Comparison of ENCODE assay signal across 2 cellular contexts in the genomic region with DNA sequence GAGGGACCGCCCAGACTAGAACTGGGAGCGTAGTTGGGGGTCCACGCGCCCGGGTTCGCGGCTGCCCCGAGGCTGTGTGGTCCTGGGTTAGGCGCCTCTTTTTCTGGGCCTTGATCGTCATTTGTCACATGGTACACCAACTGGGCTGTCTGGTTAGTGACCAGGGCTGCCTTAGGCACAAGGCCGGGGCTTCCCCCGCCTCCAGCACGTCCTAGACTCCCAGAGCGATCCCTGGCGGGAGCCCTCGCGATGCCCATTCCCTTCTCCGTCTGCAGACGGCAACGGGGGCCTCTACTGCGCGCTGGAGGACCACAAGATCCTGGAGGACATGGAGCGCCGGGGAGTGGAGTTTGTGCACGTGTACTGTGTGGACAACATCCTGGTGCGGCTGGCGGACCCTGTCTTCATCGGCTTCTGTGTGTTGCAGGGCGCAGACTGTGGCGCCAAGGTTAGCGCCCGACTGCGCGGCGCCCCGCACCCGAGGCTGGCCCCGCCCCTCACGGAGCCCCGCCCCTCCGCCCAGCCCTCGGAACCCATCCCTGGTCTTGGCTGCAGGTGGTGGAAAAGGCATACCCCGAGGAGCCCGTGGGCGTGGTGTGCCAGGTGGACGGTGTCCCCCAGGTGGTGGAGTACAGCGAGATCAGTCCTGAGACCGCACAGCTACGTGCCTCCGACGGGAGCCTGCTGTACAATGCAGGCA.
TF ChIP-seq lines count a peak whose summit lies in the region.

No MANE protein-coding gene starts in this region.

TF ChIP-seq in SK-N-SH, 30 proteins besides CTCF, POLR2A, EP300 and RAD21 (continued from another document):
- TF ChIP-seq, protein P1, sequence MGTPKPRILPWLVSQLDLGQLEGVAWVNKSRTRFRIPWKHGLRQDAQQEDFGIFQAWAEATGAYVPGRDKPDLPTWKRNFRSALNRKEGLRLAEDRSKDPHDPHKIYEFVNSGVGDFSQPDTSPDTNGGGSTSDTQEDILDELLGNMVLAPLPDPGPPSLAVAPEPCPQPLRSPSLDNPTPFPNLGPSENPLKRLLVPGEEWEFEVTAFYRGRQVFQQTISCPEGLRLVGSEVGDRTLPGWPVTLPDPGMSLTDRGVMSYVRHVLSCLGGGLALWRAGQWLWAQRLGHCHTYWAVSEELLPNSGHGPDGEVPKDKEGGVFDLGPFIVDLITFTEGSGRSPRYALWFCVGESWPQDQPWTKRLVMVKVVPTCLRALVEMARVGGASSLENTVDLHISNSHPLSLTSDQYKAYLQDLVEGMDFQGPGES (IDR thresholded peaks at IDR 0.05; ENCODE audit: low read depth, low read length) = no peak
- TF ChIP-seq JUND (IDR thresholded peaks at IDR 0.05) (no peak), FOSL2 (IDR thresholded peaks at IDR 0.05; ENCODE audit: borderline replicate concordance, low read depth) (no peak), NFIC (IDR thresholded peaks at IDR 0.05; ENCODE audit: borderline replicate concordance) (no peak), MEF2A (IDR thresholded peaks at IDR 0.05; ENCODE audit: borderline replicate concordance, low read depth) (no peak), RXRA (IDR thresholded peaks at IDR 0.05; ENCODE audit: borderline replicate concordance, low read depth) (no peak), RCOR1 (IDR thresholded peaks at IDR 0.05; ENCODE audit: low read length) (no peak), NRF1 (IDR thresholded peaks at IDR 0.05; ENCODE audit: low read depth, low read length) (no peak), TEAD4 (IDR thresholded peaks at IDR 0.05; ENCODE audit: borderline replicate concordance, insufficient read depth) (no peak), FOXM1 (IDR thresholded peaks at IDR 0.05; ENCODE audit: low read depth) (no peak), REST (IDR thresholded peaks at IDR 0.05; ENCODE audit: low read depth, low read length) (no peak), EZH2phosphoT487 (IDR thresholded peaks at IDR 0.05; ENCODE audit: borderline replicate concordance, low read depth) (no peak), GABPA (IDR thresholded peaks at IDR 0.05; ENCODE audit: low read depth) (no peak), YY1 (IDR thresholded peaks at IDR 0.05; ENCODE audit: low read depth) (no peak)
- TF ChIP-seq, protein P2, sequence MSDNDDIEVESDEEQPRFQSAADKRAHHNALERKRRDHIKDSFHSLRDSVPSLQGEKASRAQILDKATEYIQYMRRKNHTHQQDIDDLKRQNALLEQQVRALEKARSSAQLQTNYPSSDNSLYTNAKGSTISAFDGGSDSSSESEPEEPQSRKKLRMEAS (IDR thresholded peaks at IDR 0.05; ENCODE audit: low read depth) = no peak

TF ChIP-seq in SK-N-SH treated with all-trans-retinoic acid at 6 μM for 48 hours, 23 proteins besides CTCF, POLR2A, EP300 and RAD21 (continued from another document):
- no peak for TF ChIP-seq PATZ1 (CRISPR knock-in tag; IDR thresholded peaks at IDR 0.05; ENCODE audit: borderline replicate concordance)
- no peak for TF ChIP-seq BACH2 (CRISPR knock-in tag; IDR thresholded peaks at IDR 0.05; ENCODE audit: borderline replicate concordance)
